ENCODE assay signal across 1 cellular context in genomic region chr19:7933828-7934725, GRCh38.
TF ChIP-seq lines count a peak whose summit lies in the region.

No MANE protein-coding gene starts in this region.

TF ChIP-seq in HepG2, 621 proteins besides CTCF, POLR2A, EP300 and RAD21:
- TF ChIP-seq RBFOX2 (IDR thresholded peaks at IDR 0.05; ENCODE audit: low read depth, low read length) (peak; percentile 70), ZNF562 (CRISPR knock-in tag; IDR thresholded peaks at IDR 0.05; ENCODE audit: borderline replicate concordance) (no peak)
